ENCODE assay signal across 17 cellular contexts in the genomic region with DNA sequence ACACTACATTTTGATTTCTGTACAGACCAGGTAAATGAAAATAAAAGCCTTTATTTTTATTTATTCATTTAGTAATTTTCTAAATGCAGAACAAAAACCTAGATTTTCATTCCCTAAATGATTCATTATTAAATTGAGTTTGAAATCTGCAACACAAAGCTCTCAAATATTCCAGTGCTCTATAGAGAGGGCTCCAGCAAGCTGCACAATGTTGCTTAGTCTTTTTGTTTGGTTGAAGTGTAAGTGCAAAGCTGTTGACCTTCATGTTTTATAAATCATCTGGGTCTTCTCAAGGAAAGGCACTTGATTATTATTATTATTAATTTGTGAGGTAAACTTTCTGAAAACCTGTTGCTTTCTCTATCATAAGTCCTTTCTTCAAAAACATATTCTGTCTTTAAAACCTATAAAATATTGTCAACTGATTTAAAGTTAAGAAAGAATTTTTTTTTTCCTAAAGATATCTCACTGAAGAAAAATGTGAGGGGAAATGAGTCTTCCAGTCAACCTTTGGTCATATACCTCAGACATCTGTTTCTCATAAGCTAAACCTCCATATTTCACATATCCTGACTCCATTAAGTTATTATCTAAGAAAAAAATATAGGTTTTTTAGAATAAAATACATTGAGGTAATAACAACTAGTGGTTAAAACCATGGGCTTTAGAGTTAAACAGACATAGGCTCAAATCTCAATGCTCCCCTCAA.
DNase-seq lines count a peak whose midpoint lies in the region; ATAC-seq and TF ChIP-seq lines count a peak whose summit lies in the region.
"Had no signal": no experiment of that assay in that cellular context is flagged by ENCODE, and none has a peak within 500 bp of the region (broad histone marks: within the 10 kb centered on the region; RNA-seq: fewer than 3 reads in every experiment).

No MANE protein-coding gene starts in this region.

- DNase-seq in EL (peak; percentile 58), SK-N-SH (no peak), fibroblast of mammary gland (ENCODE audit: low read depth) (peak; percentile 65), right cardiac atrium (no peak)
- DNase-seq in activated naive CD4-positive, alpha-beta T cell (lab: John Stamatoyannopoulos, UW) = no peak
- no peak for DNase-seq in activated CD8-positive, alpha-beta memory T cell treated with anti-CD3 and anti-CD28 coated beads for 24 hours
- DNase-seq: DMS153, Kasumi-1, NCI-H1105 treated with DMSO at 0.1 percent for 48 hours, NCI-H187 treated with DMSO at 0.1 percent for 48 hours, NCI-H446 treated with DMSO at 0.1 percent for 48 hours, NCI-H774, Peyer's patch, SHP77 had no signal

- TF ChIP-seq CTCF in SK-N-SH (IDR thresholded peaks at IDR 0.05) (no peak), fibroblast of mammary gland (conservative IDR thresholded peaks at IDR 0.05; ENCODE audit: control insufficient read depth, insufficient read depth, low read depth, low read length) (no peak)

- no peaks in the 10 kb centered on the region for H3K36me3 ChIP-seq in SK-N-SH (replicated peaks in 1 of 2; ENCODE audit: control insufficient read depth in 1 of 2, insufficient read depth in 2 of 2, low read length in 1 of 2)
- H3K36me3 ChIP-seq in skeletal muscle satellite cell (ENCODE audit: insufficient read depth, low read length) = no peaks in the 10 kb centered on the region
- H3K36me3 ChIP-seq: Peyer's patch had no signal

- H3K9ac ChIP-seq in SK-N-SH (peak overlapping the region; percentile 51; the same call in 1 of the 2 replicates), skeletal muscle satellite cell (ENCODE audit: low read depth, low read length) (peak overlapping the region; percentile 33)

- TF ChIP-seq RAD21 in SK-N-SH (IDR thresholded peaks at IDR 0.05; ENCODE audit: low read length) = no peak

- peaks cover 18% of the 10 kb centered on the region for H3F3A ChIP-seq in SK-N-SH (replicated peaks; ENCODE audit: insufficient read depth)

- H3K4me1 ChIP-seq in SK-N-SH (ENCODE audit: control insufficient read depth in 1 of 2, insufficient read depth in 2 of 2, low read depth in 1 of 2, low read length in 1 of 2) = peaks cover 0 to 12% of the 10 kb centered on the region in 2 experiments; a peak in 3 of 4 replicates
- peaks cover 7% of the 10 kb centered on the region for H3K4me1 ChIP-seq in skeletal muscle satellite cell (ENCODE audit: control insufficient read depth, insufficient read depth, low read length)
- H3K4me1 ChIP-seq in right cardiac atrium (ENCODE audit: control insufficient read depth, insufficient read depth, low read length) = no peaks in the 10 kb centered on the region
- H3K4me1 ChIP-seq: Peyer's patch had no signal

- H3K79me2 ChIP-seq in SK-N-SH (ENCODE audit: insufficient read depth) = no peaks in the 10 kb centered on the region

- H2AFZ ChIP-seq in SK-N-SH (ENCODE audit: low read depth) = peak overlapping the region; percentile 72
- H2AFZ ChIP-seq: GM23338 had no signal

- H3K4me3 ChIP-seq in SK-N-SH (ENCODE audit: low read depth in 2 of 2, low read length in 1 of 2) (no peak overlapping the region), fibroblast of mammary gland (ENCODE audit: control insufficient read depth, low read depth, low read length) (no peak overlapping the region), skeletal muscle satellite cell (ENCODE audit: low read length) (no peak overlapping the region), right cardiac atrium (ENCODE audit: low read length) (no peak overlapping the region)
- H3K4me3 ChIP-seq: GM23338, Peyer's patch had no signal

- H3K9me3 ChIP-seq in SK-N-SH = no peaks in the 10 kb centered on the region
- no peaks in the 10 kb centered on the region for H3K9me3 ChIP-seq in skeletal muscle satellite cell (replicated peaks; ENCODE audit: low read length)
- no peaks in the 10 kb centered on the region for H3K9me3 ChIP-seq in right cardiac atrium (ENCODE audit: control insufficient read depth, low read length)
- H3K9me3 ChIP-seq: Peyer's patch had no signal

- H3K27ac ChIP-seq in SK-N-SH (ENCODE audit: low read depth in 2 of 2, low read length in 1 of 2) (peak overlapping the region in 1 of 2 experiments; percentile 85; a peak in 2 of 4 replicates), right cardiac atrium (ENCODE audit: low read length) (no peak overlapping the region)
- H3K27ac ChIP-seq: C4-2B, Peyer's patch had no signal

- CTCF ChIA-PET in SK-N-SH (lab: Yijun Ruan, JAX) = no interaction called here

- POLR2A ChIA-PET in SK-N-SH (lab: Yijun Ruan, JAX) = no interaction called here

- H3K4me2 ChIP-seq in SK-N-SH (peak overlapping the region; percentile 52; the same call in 1 of the 2 replicates), skeletal muscle satellite cell (ENCODE audit: low read length) (no peak overlapping the region)
- H3K4me2 ChIP-seq: GM23338 had no signal

- H3K9me2 ChIP-seq in SK-N-SH = no peaks in the 10 kb centered on the region

- ATAC-seq in right cardiac atrium = no peak
- ATAC-seq: GM23338 had no signal

- no peaks in the 10 kb centered on the region for H4K20me1 ChIP-seq in SK-N-SH (ENCODE audit: insufficient read depth)

- TF ChIP-seq EP300 in SK-N-SH (IDR thresholded peaks at IDR 0.05; ENCODE audit: borderline replicate concordance in 1 of 2, low read depth in 1 of 2, low read length in 1 of 2) = peak in 1 of 2 experiments; percentile 71; a peak in 1 of 4 replicates

- intact Hi-C loops in right cardiac atrium (cut with DNase I) = no loop called here

- no peaks in the 10 kb centered on the region for H3K27me3 ChIP-seq in SK-N-SH (ENCODE audit: insufficient read depth)
- no peaks in the 10 kb centered on the region for H3K27me3 ChIP-seq in skeletal muscle satellite cell (ENCODE audit: control insufficient read depth, insufficient read depth, low read length)
- no peaks in the 10 kb centered on the region for H3K27me3 ChIP-seq in right cardiac atrium (ENCODE audit: control insufficient read depth, insufficient read depth)
- H3K27me3 ChIP-seq: Peyer's patch had no signal

TF ChIP-seq in SK-N-SH, 30 proteins besides CTCF, POLR2A, EP300 and RAD21 (continues in another document):
- TF ChIP-seq SMC3 (IDR thresholded peaks at IDR 0.05; ENCODE audit: low read depth, low read length) (no peak), YY1 (IDR thresholded peaks at IDR 0.05; ENCODE audit: low read depth) (no peak), FOSL2 (IDR thresholded peaks at IDR 0.05; ENCODE audit: borderline replicate concordance, low read depth) (peak; percentile 31; the same call in 1 of the 2 replicates), TAF1 (IDR thresholded peaks at IDR 0.05; ENCODE audit: borderline replicate concordance, low read depth, low read length) (no peak), RXRA (IDR thresholded peaks at IDR 0.05; ENCODE audit: borderline replicate concordance, low read depth) (peak; percentile 66; the same call in 1 of the 2 replicates), SIN3A (IDR thresholded peaks at IDR 0.05; ENCODE audit: borderline replicate concordance, low read depth, low read length) (no peak), NRF1 (IDR thresholded peaks at IDR 0.05; ENCODE audit: low read depth, low read length) (no peak), NFIC (IDR thresholded peaks at IDR 0.05; ENCODE audit: borderline replicate concordance) (peak; percentile 29; the same call in 1 of the 2 replicates), JUND (IDR thresholded peaks at IDR 0.05) (peak; percentile 55; the same call in 1 of the 2 replicates)
- TF ChIP-seq, protein P1, sequence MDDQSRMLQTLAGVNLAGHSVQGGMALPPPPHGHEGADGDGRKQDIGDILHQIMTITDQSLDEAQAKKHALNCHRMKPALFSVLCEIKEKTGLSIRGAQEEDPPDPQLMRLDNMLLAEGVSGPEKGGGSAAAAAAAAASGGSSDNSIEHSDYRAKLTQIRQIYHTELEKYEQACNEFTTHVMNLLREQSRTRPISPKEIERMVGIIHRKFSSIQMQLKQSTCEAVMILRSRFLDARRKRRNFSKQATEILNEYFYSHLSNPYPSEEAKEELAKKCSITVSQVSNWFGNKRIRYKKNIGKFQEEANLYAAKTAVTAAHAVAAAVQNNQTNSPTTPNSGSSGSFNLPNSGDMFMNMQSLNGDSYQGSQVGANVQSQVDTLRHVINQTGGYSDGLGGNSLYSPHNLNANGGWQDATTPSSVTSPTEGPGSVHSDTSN (IDR thresholded peaks at IDR 0.05) = peak; percentile 40
- TF ChIP-seq, protein P2, sequence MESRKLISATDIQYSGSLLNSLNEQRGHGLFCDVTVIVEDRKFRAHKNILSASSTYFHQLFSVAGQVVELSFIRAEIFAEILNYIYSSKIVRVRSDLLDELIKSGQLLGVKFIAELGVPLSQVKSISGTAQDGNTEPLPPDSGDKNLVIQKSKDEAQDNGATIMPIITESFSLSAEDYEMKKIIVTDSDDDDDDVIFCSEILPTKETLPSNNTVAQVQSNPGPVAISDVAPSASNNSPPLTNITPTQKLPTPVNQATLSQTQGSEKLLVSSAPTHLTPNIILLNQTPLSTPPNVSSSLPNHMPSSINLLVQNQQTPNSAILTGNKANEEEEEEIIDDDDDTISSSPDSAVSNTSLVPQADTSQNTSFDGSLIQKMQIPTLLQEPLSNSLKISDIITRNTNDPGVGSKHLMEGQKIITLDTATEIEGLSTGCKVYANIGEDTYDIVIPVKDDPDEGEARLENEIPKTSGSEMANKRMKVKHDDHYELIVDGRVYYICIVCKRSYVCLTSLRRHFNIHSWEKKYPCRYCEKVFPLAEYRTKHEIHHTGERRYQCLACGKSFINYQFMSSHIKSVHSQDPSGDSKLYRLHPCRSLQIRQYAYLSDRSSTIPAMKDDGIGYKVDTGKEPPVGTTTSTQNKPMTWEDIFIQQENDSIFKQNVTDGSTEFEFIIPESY (IDR thresholded peaks at IDR 0.05; ENCODE audit: borderline replicate concordance, low read depth) = no peak
- TF ChIP-seq, protein P3, sequence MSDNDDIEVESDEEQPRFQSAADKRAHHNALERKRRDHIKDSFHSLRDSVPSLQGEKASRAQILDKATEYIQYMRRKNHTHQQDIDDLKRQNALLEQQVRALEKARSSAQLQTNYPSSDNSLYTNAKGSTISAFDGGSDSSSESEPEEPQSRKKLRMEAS (IDR thresholded peaks at IDR 0.05; ENCODE audit: low read depth) = 0 out of 2 replicates have a peak, but pooled peaks have one; percentile 12
- TF ChIP-seq, protein P4, sequence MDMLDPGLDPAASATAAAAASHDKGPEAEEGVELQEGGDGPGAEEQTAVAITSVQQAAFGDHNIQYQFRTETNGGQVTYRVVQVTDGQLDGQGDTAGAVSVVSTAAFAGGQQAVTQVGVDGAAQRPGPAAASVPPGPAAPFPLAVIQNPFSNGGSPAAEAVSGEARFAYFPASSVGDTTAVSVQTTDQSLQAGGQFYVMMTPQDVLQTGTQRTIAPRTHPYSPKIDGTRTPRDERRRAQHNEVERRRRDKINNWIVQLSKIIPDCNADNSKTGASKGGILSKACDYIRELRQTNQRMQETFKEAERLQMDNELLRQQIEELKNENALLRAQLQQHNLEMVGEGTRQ (IDR thresholded peaks at IDR 0.05; ENCODE audit: borderline replicate concordance, low read depth, low read length) = no peak

Comparison
In these comparisons a context has a peak if more than half of its experiments do, and no peak if none do; other contexts are left out.
1. DNase-seq: peak in EL (single experiment) and fibroblast of mammary gland (single experiment); none in SK-N-SH (single experiment), activated naive CD4-positive, alpha-beta T cell (0 of 4), activated CD8-positive, alpha-beta memory T cell treated with anti-CD3 and anti-CD28 coated beads for 24 hours (single experiment) and right cardiac atrium (0 of 3).